ENCODE assay signal across 3 cellular contexts in genomic region chr22:20357967-20358366, GRCh38. TPM values are rescaled to one million over a fixed set of nuclear protein-coding genes. Genes with fewer than 3 reads are reported as not detected.
DNase-seq lines count a peak whose midpoint lies in the region; ATAC-seq, FAIRE-seq and TF ChIP-seq lines count a peak whose summit lies in the region.
"Not testable (repeated sequence)": the region's sequence is repeated elsewhere in the genome, so short reads cannot be mapped to it uniquely, and the experiment has no call there.

No MANE protein-coding gene starts in this region.

- CTCF ChIA-PET in A549 (lab: Yijun Ruan, JAX) = not testable (repeated sequence)

- not testable (repeated sequence) for H3K4me2 ChIP-seq in A549

- DNase-seq in A549 (ENCODE audit: low read depth in 1 of 2, low spot score in 1 of 2) = not testable (repeated sequence)
- DNase-seq in islet precursor cell = peak; percentile 7
- DNase-seq in ureter (ENCODE audit: low spot score) = peak; percentile 13

- TF ChIP-seq RAD21 in A549 (conservative IDR thresholded peaks at IDR 0.05 in 1 of 2, IDR thresholded peaks at IDR 0.05 in 1 of 2) = not testable (repeated sequence)

- TF ChIP-seq POLR2A in A549 (IDR thresholded peaks at IDR 0.05; ENCODE audit: low read length) = not testable (repeated sequence)

- not testable (repeated sequence) for H3K4me1 ChIP-seq in A549

- ATAC-seq in A549 = not testable (repeated sequence)

- TF ChIP-seq EP300 in A549 (IDR thresholded peaks at IDR 0.05) = not testable (repeated sequence)

- H3K9me3 ChIP-seq in A549 = not testable (repeated sequence)

- H3K4me3 ChIP-seq in A549 = not testable (repeated sequence)

- H3K27ac ChIP-seq in A549 = not testable (repeated sequence)

- POLR2A ChIA-PET in A549 (lab: Yijun Ruan, JAX) = not testable (repeated sequence)

- not testable (repeated sequence) for TF ChIP-seq CTCF in A549 (IDR thresholded peaks at IDR 0.05)

- FAIRE-seq in A549 (lab: Jason Lieb, UNC) = not testable (repeated sequence)

- WGBS in A549 (ENCODE audit: missing lambda C conversion rate) = 95% methylated on average over 42 of the region's 70 CpGs

TF ChIP-seq in A549, 52 proteins besides CTCF, POLR2A, EP300 and RAD21:
- TF ChIP-seq CHD4 (IDR thresholded peaks at IDR 0.05; ENCODE audit: borderline replicate concordance) = peak; percentile 16; the same call in 1 of the 2 replicates

RNA-seq across cellular contexts. Expression of gene ZNF74, which starts 36.0 kb away (rescaled TPM):
- polyA plus RNA-seq in A549 (2011; rRNA removed) = 4.3 and 5.1 TPM in 2 replicates
- 7.0 and 10.0 TPM in 2 replicates for polyA plus RNA-seq in A549 (2012; cell fraction: cytosol; rRNA removed)
- polyA plus RNA-seq in A549 (2012; cell fraction: nucleus; rRNA removed) = 10.5 and 20.3 TPM in 2 replicates
- 5.8 to 7.4 TPM (median 5.9 TPM) in 3 replicates for polyA plus RNA-seq in A549 (2017; fragmentation: RNase III; extraction: RNeasy Plus Mini Kit Qiagen cat#74134 plus additional on column Dnase treatment)
- 5.2 and 5.5 TPM in 2 replicates for polyA minus RNA-seq in A549 (2011; rRNA and poly(A)+ RNA removed)
- total RNA-seq in ureter = 9.0 TPM

RNA-seq across cellular contexts. Expression of gene DGCR6L, which starts 38.1 kb away (rescaled TPM):
- 15.5 and 17.9 TPM in 2 replicates for polyA plus RNA-seq in A549 (2011; rRNA removed)
- 40.4 and 47.6 TPM in 2 replicates for polyA plus RNA-seq in A549 (2012; cell fraction: cytosol; rRNA removed)
- polyA plus RNA-seq in A549 (2012; cell fraction: nucleus; rRNA removed) = 28.0 and 33.9 TPM in 2 replicates
- 23.1 to 27.0 TPM (median 26.1 TPM) in 3 replicates for polyA plus RNA-seq in A549 (2017; fragmentation: RNase III; extraction: RNeasy Plus Mini Kit Qiagen cat#74134 plus additional on column Dnase treatment)
- 6.4 and 9.4 TPM in 2 replicates for polyA minus RNA-seq in A549 (2011; rRNA and poly(A)+ RNA removed)
- 31.4 TPM for total RNA-seq in ureter
